ENCODE assay signal across 8 cellular contexts in the genomic region with DNA sequence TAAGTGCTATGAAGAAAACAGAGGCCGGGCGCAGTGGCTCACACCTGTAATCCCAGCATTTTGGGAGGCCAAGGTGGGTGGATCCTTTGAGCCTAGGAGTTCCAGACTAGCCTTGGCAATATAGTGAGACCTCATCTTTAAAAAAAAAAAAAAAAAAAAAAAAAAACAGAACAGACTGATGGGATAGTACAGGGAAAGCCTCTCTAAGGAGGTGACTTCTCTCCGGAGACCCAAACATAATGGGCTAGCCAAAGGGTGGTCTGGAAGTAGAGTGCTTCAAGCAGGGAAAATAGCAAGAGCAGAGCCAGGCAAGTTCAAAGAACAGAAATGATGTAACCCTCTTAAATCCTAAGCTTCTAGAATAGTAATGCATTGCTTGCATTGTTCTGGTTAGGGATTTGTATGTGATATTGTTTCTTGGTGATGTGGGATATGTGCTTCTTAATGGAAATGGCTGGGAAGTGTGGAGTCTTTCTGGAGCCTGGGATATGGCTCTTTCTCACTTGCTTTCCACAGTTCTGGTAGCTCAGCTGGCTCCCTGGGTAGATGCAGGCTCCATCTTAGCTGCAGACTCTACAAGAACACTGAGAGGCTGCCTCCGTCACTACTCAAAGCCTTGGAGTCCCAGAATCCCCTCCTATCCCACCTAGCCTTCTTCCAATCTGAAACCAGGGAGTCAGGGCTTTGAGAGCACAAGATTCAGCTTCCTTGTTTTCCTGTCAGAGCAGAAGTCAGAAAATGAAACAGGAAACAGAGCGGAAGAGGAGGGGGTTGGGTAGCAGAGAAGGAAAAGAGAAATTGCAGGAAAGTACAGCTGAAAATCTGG. TPM values are rescaled to one million over a fixed set of nuclear protein-coding genes. Genes with fewer than 3 reads are reported as not detected.
DNase-seq lines count a peak whose midpoint lies in the region; ATAC-seq and TF ChIP-seq lines count a peak whose summit lies in the region.

No MANE protein-coding gene starts in this region.

- no peak overlapping the region for H3K4me3 ChIP-seq in Caco-2 (ENCODE audit: low read depth, low read length)
- H3K4me3 ChIP-seq in NB4 (ENCODE audit: low read depth, low read length) = peak overlapping the region; percentile 84
- H3K4me3 ChIP-seq in body of pancreas = no peak overlapping the region
- peak overlapping the region; percentile 92 for H3K4me3 ChIP-seq in upper lobe of right lung

- intact Hi-C loops in Caco-2 (cut with micrococcal nuclease; ENCODE audit: unreplicated experiment) = no loop called here
- intact Hi-C loops in body of pancreas (cut with DNase I) = no loop called here
- intact Hi-C loops in upper lobe of right lung (cut with DNase I) = loop anchor here (10.0 kb wide), 1 partner anchor 91 kb away; a partner anchor contains a TSS

- ATAC-seq in body of pancreas (no peak), memory B cell (ENCODE audit: low read depth) (no peak), upper lobe of right lung (no peak), HG03571 (IDR thresholded peaks at IDR 0.05; ENCODE audit: unreplicated experiment) (no peak), GM19328 (IDR thresholded peaks at IDR 0.05; ENCODE audit: unreplicated experiment) (no peak), GM21515 (IDR thresholded peaks at IDR 0.05; ENCODE audit: unreplicated experiment) (no peak)

- H3K27ac ChIP-seq in body of pancreas = peak overlapping the region in 3 of 4 donors; percentile 94 to 98 (median 96)
- peak overlapping the region; percentile 100 for H3K27ac ChIP-seq in upper lobe of right lung

- H3K9me3 Mint-ChIP-seq in Caco-2 (ENCODE audit: unreplicated experiment) = no peaks in the 10 kb centered on the region
- no peaks in the 10 kb centered on the region for H3K9me3 Mint-ChIP-seq in memory B cell

- peaks cover 32% of the 10 kb centered on the region for H3K4me1 Mint-ChIP-seq in Caco-2 (ENCODE audit: low read depth, unreplicated experiment)
- peaks cover 45% of the 10 kb centered on the region for H3K4me1 Mint-ChIP-seq in memory B cell

- DNase-seq in Caco-2 (no peak), NB4 (ENCODE audit: low read depth) (peak; percentile 65), body of pancreas (peak in 1 of 4 donors; percentile 38), memory B cell (ENCODE audit: low spot score in 2 of 2) (no peak), upper lobe of right lung (no peak)

- TF ChIP-seq CTCF in Caco-2 (IDR thresholded peaks at IDR 0.05; ENCODE audit: insufficient read depth in 1 of 2, low read depth in 1 of 2, low read length in 1 of 2, severe bottlenecking in 1 of 2, unreplicated experiment in 1 of 2) (no peak), NB4 (IDR thresholded peaks at IDR 0.05; ENCODE audit: low read depth, low read length) (no peak), body of pancreas (IDR thresholded peaks at IDR 0.05) (no peak), upper lobe of right lung (IDR thresholded peaks at IDR 0.05) (no peak)

- CTCF ChIA-PET in Caco-2 (lab: Charles Lee) = interaction anchor here (0.6 to 1.6 kb wide), 4 partner anchors 46 to 108 kb away, joined by 3 to 7 read pairs (median 4); no protein-coding TSS in a partner anchor

- 84 to 91% methylated on average over 5 of the region's 5 CpGs for WGBS in body of pancreas, 2 donors

- H3K36me3 ChIP-seq in Caco-2 (ENCODE audit: control insufficient read depth, insufficient read depth, low read length) = no peaks in the 10 kb centered on the region
- no peaks in the 10 kb centered on the region for H3K36me3 ChIP-seq in body of pancreas (replicated peaks in 1 of 2; ENCODE audit: insufficient read depth in 1 of 2, low read depth in 2 of 2)
- H3K36me3 ChIP-seq in upper lobe of right lung = peaks cover 20% of the 10 kb centered on the region

- H3K27me3 Mint-ChIP-seq in Caco-2 (ENCODE audit: insufficient read depth, unreplicated experiment) (no peaks in the 10 kb centered on the region), memory B cell (no peaks in the 10 kb centered on the region)

- peaks cover 50% of the 10 kb centered on the region for H3K36me3 Mint-ChIP-seq in Caco-2 (ENCODE audit: insufficient read depth, unreplicated experiment)
- peaks cover 4% of the 10 kb centered on the region for H3K36me3 Mint-ChIP-seq in memory B cell

- H3K4me3 Mint-ChIP-seq in Caco-2 (ENCODE audit: unreplicated experiment) (peak overlapping the region; percentile 13), memory B cell (peak overlapping the region; percentile 99)

- POLR2A ChIA-PET in Caco-2 (lab: Charles Lee) = interaction anchor here (0.6 to 1.9 kb wide), 2 partner anchors 39 to 89 kb away, joined by 3 to 7 read pairs; no protein-coding TSS in a partner anchor

- H3K27ac Mint-ChIP-seq in Caco-2 (ENCODE audit: unreplicated experiment) (peak overlapping the region; percentile 90), memory B cell (peak overlapping the region; percentile 99)

- H3K4me1 ChIP-seq in Caco-2 = peaks cover 51% of the 10 kb centered on the region
- H3K4me1 ChIP-seq in body of pancreas = peaks cover 45% of the 10 kb centered on the region
- H3K4me1 ChIP-seq in upper lobe of right lung = peaks cover 45% of the 10 kb centered on the region

- no TSS peak for BruUV-seq in Caco-2 (replicated peaks; lab: Mats Ljungman, UMichigan)

- no peaks in the 10 kb centered on the region for H3K9me3 ChIP-seq in Caco-2
- H3K9me3 ChIP-seq in body of pancreas = no peaks in the 10 kb centered on the region
- no peaks in the 10 kb centered on the region for H3K9me3 ChIP-seq in upper lobe of right lung

- TF ChIP-seq POLR2A in NB4 (IDR thresholded peaks at IDR 0.05; ENCODE audit: extremely low read depth, insufficient read length) (no peak), body of pancreas (IDR thresholded peaks at IDR 0.05) (no peak)

- H3K27me3 ChIP-seq in Caco-2 (replicated peaks; ENCODE audit: control insufficient read depth, insufficient read depth, low read length) (no peaks in the 10 kb centered on the region), body of pancreas (no peaks in the 10 kb centered on the region), upper lobe of right lung (no peaks in the 10 kb centered on the region)

RNA-seq across cellular contexts. Expression of a gene that starts 1.9 kb away (rescaled TPM):
- total RNA-seq in Caco-2 (2022) (10.0 and 12.3 TPM in 2 replicates), body of pancreas (10 to 100 TPM; 10.9 to 14.2 TPM), upper lobe of right lung (16.7 TPM)

RNA-seq across cellular contexts. Expression of a gene that starts 40.7 kb away (rescaled TPM):
- total RNA-seq in Caco-2 (2022) (21.3 and 21.9 TPM in 2 replicates), body of pancreas (1 to 10 TPM; 4.6 to 5.7 TPM), upper lobe of right lung (26.2 TPM)

Comparison
In these comparisons a context has a peak if more than half of its experiments do, and no peak if none do; other contexts are left out.
1. H3K4me3 ChIP-seq: peak in NB4 (single experiment) and upper lobe of right lung (single experiment); none in Caco-2 (single experiment) and body of pancreas (0 of 2).